In the genomic region with DNA sequence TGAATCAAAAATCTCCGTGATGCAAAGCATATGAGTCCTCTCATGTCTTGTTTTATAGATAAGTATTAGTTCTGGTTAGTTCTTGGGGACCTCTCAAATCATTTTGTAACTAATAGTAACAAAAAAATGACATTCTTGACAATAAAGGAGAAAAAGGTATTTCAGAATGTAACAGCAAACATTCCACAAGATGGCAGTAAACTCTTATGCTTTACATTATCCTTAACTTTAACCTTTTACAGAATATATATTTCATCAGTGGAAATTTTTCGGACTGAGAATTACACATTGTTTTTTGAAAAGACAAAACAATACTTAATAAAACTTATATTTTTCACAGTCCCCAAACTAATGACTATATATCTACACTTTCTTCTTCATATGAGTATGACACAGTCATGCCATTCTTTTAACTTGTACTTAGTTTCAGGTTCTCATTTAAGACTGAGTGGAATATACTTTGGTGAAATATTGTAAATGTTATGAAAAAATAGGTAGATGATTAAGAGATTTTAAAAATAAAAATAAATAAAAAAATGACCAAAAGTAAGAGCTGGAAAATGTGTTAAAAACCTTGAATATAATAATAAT, we compare ENCODE assay signal across 2 cellular contexts.
TF ChIP-seq lines count a peak whose summit lies in the region.

No MANE protein-coding gene starts in this region.

TF ChIP-seq in K562, 482 proteins besides CTCF, POLR2A, EP300 and RAD21 (continued from another document):
- TF ChIP-seq, protein P1, sequence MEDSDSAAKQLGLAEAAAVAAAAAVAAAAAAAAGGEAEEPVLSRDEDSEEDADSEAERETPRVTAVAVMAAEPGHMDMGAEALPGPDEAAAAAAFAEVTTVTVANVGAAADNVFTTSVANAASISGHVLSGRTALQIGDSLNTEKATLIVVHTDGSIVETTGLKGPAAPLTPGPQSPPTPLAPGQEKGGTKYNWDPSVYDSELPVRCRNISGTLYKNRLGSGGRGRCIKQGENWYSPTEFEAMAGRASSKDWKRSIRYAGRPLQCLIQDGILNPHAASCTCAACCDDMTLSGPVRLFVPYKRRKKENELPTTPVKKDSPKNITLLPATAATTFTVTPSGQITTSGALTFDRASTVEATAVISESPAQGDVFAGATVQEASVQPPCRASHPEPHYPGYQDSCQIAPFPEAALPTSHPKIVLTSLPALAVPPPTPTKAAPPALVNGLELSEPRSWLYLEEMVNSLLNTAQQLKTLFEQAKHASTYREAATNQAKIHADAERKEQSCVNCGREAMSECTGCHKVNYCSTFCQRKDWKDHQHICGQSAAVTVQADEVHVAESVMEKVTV (CRISPR knock-in tag; IDR thresholded peaks at IDR 0.05): 0 out of 2 replicates have a peak, but pooled peaks have one; percentile 21

TF ChIP-seq in neural cell, 6 proteins besides CTCF, POLR2A, EP300 and RAD21 (continued from another document):
- TF ChIP-seq MXI1 (conservative IDR thresholded peaks at IDR 0.05; ENCODE audit: poor library complexity, severe bottlenecking): no peak
- TF ChIP-seq TAF1 (IDR thresholded peaks at IDR 0.05; ENCODE audit: low read depth): no peak
